ENCODE assay signal across 8 cellular contexts in the genomic region with DNA sequence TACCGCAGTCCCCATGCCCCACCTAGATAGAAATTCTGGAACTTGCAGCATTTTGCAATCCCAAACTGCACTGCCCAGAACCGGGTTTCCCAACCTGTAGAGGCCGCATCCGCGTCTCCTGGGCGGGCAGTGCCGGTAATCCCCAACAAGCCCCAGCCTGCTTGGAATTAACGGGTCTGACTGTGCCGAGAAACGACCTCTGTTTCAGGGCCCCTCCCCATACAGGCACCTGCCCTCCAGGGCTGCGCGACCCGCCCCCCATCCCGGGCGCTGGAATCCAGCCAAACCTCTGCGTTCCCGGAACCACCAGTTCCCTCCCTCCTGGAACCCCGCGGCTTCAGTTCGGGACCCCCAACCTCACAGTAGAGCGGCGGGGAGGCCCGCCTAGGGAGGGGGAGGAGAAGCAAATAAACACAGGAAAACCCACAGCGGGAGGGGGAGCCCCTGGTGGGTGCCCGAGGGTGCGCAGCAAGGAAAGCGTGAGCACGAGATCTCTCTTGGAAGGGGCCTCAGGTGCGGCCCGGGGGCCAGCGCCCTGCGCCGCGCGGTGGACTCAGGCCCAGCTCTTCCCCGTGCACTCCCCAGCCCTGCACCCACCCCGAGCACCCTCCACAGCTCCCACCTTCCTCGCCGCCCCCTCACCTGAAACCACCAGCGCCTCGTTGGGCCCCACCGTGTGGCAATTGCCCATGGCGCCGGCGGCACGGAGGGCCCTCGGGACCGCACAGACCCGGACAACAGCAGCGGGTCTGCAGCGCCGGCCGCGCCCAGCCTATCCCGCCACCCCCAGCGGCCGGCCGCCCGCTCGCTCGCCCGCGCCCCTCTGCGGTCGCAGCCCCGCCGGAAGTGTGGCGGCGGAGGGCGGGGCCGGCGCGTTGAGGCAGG. TPM values are rescaled to one million over a fixed set of nuclear protein-coding genes. Genes with fewer than 3 reads are reported as not detected.
DNase-seq lines count a peak whose midpoint lies in the region; ATAC-seq and TF ChIP-seq lines count a peak whose summit lies in the region.

A gene with protein sequence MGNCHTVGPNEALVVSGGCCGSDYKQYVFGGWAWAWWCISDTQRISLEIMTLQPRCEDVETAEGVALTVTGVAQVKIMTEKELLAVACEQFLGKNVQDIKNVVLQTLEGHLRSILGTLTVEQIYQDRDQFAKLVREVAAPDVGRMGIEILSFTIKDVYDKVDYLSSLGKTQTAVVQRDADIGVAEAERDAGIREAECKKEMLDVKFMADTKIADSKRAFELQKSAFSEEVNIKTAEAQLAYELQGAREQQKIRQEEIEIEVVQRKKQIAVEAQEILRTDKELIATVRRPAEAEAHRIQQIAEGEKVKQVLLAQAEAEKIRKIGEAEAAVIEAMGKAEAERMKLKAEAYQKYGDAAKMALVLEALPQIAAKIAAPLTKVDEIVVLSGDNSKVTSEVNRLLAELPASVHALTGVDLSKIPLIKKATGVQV (minus strand): TSS at position 850 of the 885 bp plus-strand sequence. CDS start 159 bp downstream, at position 691.

- H3K9ac ChIP-seq in HCT116 (ENCODE audit: low read length) (peak within 1 kb of the TSS; percentile 86), endodermal cell (ENCODE audit: extremely low read depth, low read length, poor library complexity, severe bottlenecking) (peak within 1 kb of the TSS; percentile 59)

- peak within 1 kb of the TSS; percentile 93 for H3K27ac Mint-ChIP-seq in activated CD8-positive, alpha-beta memory T cell treated with anti-CD3 and anti-CD28 coated beads, Interleukin-2, amount 10 ng/mL, durations not matched to agents 7 days and 5 days
- peak within 1 kb of the TSS; percentile 87 for H3K27ac Mint-ChIP-seq in endodermal cell

- no peaks in the 10 kb centered on the region for H3K9me2 ChIP-seq in HCT116 (ENCODE audit: insufficient read depth)

- ATAC-seq in HCT116 (peak; percentile 79), HG03457 (IDR thresholded peaks at IDR 0.05; ENCODE audit: unreplicated experiment) (no peak)
- ATAC-seq in activated CD8-positive, alpha-beta memory T cell treated with anti-CD3 and anti-CD28 coated beads, Interleukin-2, amount 10 ng/mL, durations not matched to agents 7 days and 5 days: peak; percentile 69

- BruUV-seq in HCT116 (replicated peaks; lab: Mats Ljungman, UMichigan): TSS peak; percentile 41

- H3K27me3 Mint-ChIP-seq in activated CD8-positive, alpha-beta memory T cell treated with anti-CD3 and anti-CD28 coated beads, Interleukin-2, amount 10 ng/mL, durations not matched to agents 7 days and 5 days: no peaks in the 10 kb centered on the region
- no peaks in the 10 kb centered on the region for H3K27me3 Mint-ChIP-seq in endodermal cell (ENCODE audit: insufficient read depth)

- peak; percentile 91 for TF ChIP-seq POLR2A in HCT116 (IDR thresholded peaks at IDR 0.05; ENCODE audit: borderline replicate concordance, extremely low read depth, insufficient read depth, insufficient read length)

- no peaks in the 10 kb centered on the region for H3K27me3 ChIP-seq in HCT116 (ENCODE audit: insufficient read depth, low read length)
- no peaks in the 10 kb centered on the region for H3K27me3 ChIP-seq in endodermal cell (ENCODE audit: control insufficient read depth, insufficient read depth, low read length, poor library complexity, severe bottlenecking)
- H3K27me3 ChIP-seq in mononuclear cell (ENCODE audit: insufficient read depth, low read length): no peaks in the 10 kb centered on the region

- peak within 1 kb of the TSS; percentile 97 for H3K27ac ChIP-seq in HCT116 (ENCODE audit: low read depth, low read length)
- H3K27ac ChIP-seq in endodermal cell (ENCODE audit: low read depth, low read length): peak within 1 kb of the TSS; percentile 45

- peak within 1 kb of the TSS; percentile 20 for H2AFZ ChIP-seq in HCT116 (ENCODE audit: low read depth, low read length, poor library complexity, severe bottlenecking)

- H3K36me3 ChIP-seq in HCT116 (ENCODE audit: control insufficient read depth in 1 of 2, insufficient read depth in 2 of 2, low read length in 2 of 2) (0 out of 4 replicates have a peak, but pooled peaks cover 0 to 6% of the 10 kb centered on the region in 2 experiments), endodermal cell (ENCODE audit: control insufficient read depth, insufficient read depth, low read length) (peaks cover 33% of the 10 kb centered on the region)

- H3K79me2 ChIP-seq in HCT116 (ENCODE audit: insufficient read depth, low read length): peaks cover 25% of the 10 kb centered on the region

- CTCF ChIA-PET in HCT116 (lab: Charles Lee): interaction anchor here (0.9 to 1.9 kb wide), 3 partner anchors 133 to 171 kb away, joined by 6 to 8 read pairs (median 7); a partner anchor contains a TSS
- CTCF ChIA-PET in activated CD8-positive, alpha-beta memory T cell treated with anti-CD3 and anti-CD28 coated beads, Interleukin-2, amount 10 ng/mL, durations not matched to agents 7 days and 5 days (lab: Charles Lee): interaction anchor here (0.7 to 7.8 kb wide), 17 partner anchors 11 to 220 kb away, joined by 3 to 68 read pairs (median 5); a partner anchor contains a TSS

- peak within 1 kb of the TSS; percentile 89 for H3K4me2 ChIP-seq in HCT116 (ENCODE audit: low read length)

- no peaks in the 10 kb centered on the region for H4K20me1 ChIP-seq in HCT116 (ENCODE audit: insufficient read depth)

- H3K4me1 Mint-ChIP-seq in activated CD8-positive, alpha-beta memory T cell treated with anti-CD3 and anti-CD28 coated beads, Interleukin-2, amount 10 ng/mL, durations not matched to agents 7 days and 5 days: peaks cover 63% of the 10 kb centered on the region
- H3K4me1 Mint-ChIP-seq in endodermal cell: peaks cover 19% of the 10 kb centered on the region

- peak in 12 of 14 donors; percentile 21 to 83 (median 44) for DNase-seq in C1 segment of cervical spinal cord (lab: John Stamatoyannopoulos, UW)
- no peak for DNase-seq in HCT116 (ENCODE audit: low read depth, low spot score)
- DNase-seq in NCI-H82 (lab: John Stamatoyannopoulos, UW): peak; percentile 89
- DNase-seq in activated CD8-positive, alpha-beta memory T cell treated with anti-CD3 and anti-CD28 coated beads, Interleukin-2, amount 10 ng/mL, durations not matched to agents 7 days and 5 days: peak; percentile 78
- peak; percentile 90 for DNase-seq in endodermal cell
- peak; percentile 48 for DNase-seq in stimulated activated CD8-positive, alpha-beta memory T cell treated with anti-CD3 and anti-CD28 coated beads, Interleukin-4, amount 100 ng/mL, for 24 hours (ENCODE audit: low read depth)

- intact Hi-C loops in HCT116 (cut with micrococcal nuclease): no loop called here

- H3K9me3 Mint-ChIP-seq in activated CD8-positive, alpha-beta memory T cell treated with anti-CD3 and anti-CD28 coated beads, Interleukin-2, amount 10 ng/mL, durations not matched to agents 7 days and 5 days (ENCODE audit: low read depth): no peaks in the 10 kb centered on the region
- no peaks in the 10 kb centered on the region for H3K9me3 Mint-ChIP-seq in endodermal cell

- H3K4me3 ChIP-seq in HCT116 (replicated peaks in 1 of 2; ENCODE audit: low read depth in 1 of 2, low read length in 2 of 2) (peak within 1 kb of the TSS; percentile 83 to 96), endodermal cell (ENCODE audit: low read length) (peak within 1 kb of the TSS; percentile 87), mononuclear cell (ENCODE audit: low read length) (peak within 1 kb of the TSS; percentile 88)

- H3K4me1 ChIP-seq in HCT116 (ENCODE audit: control insufficient read depth in 1 of 2, insufficient read depth in 2 of 2, low read length in 2 of 2): peaks cover 25 to 39% of the 10 kb centered on the region in 2 experiments; a peak in 3 of 4 replicates
- no peaks in the 10 kb centered on the region for H3K4me1 ChIP-seq in endodermal cell (ENCODE audit: control insufficient read depth, insufficient read depth, low read length)
- peaks cover 77% of the 10 kb centered on the region for H3K4me1 ChIP-seq in mononuclear cell (ENCODE audit: insufficient read depth, low read length)

- POLR2A ChIA-PET in HCT116 (lab: Charles Lee): interaction anchor here (0.9 to 1.6 kb wide), 3 partner anchors 18 to 178 kb away, joined by 3 to 7 read pairs (median 3); a partner anchor contains a TSS

- TF ChIP-seq RAD21 in HCT116 (IDR thresholded peaks at IDR 0.05; ENCODE audit: low read depth): no peak

- peak in 2 of 3 experiments; percentile 26 to 29; a peak in 2 of 6 replicates for TF ChIP-seq CTCF in HCT116 (IDR thresholded peaks at IDR 0.05 in 2 of 3, conservative IDR thresholded peaks at IDR 0.05 in 1 of 3; ENCODE audit: borderline replicate concordance in 1 of 3, insufficient read depth in 1 of 3, low read depth in 2 of 3, low read length in 2 of 3)
- TF ChIP-seq CTCF in endodermal cell (conservative IDR thresholded peaks at IDR 0.05): peak; percentile 44

- peak within 1 kb of the TSS; percentile 91 for H3K4me3 Mint-ChIP-seq in activated CD8-positive, alpha-beta memory T cell treated with anti-CD3 and anti-CD28 coated beads, Interleukin-2, amount 10 ng/mL, durations not matched to agents 7 days and 5 days
- H3K4me3 Mint-ChIP-seq in endodermal cell: peak within 1 kb of the TSS; percentile 90

- peaks cover 33% of the 10 kb centered on the region for H3K36me3 Mint-ChIP-seq in activated CD8-positive, alpha-beta memory T cell treated with anti-CD3 and anti-CD28 coated beads, Interleukin-2, amount 10 ng/mL, durations not matched to agents 7 days and 5 days
- H3K36me3 Mint-ChIP-seq in endodermal cell (ENCODE audit: low read depth): peaks cover 22% of the 10 kb centered on the region

- RAD21 ChIA-PET in HCT116 (lab: Charles Lee; ENCODE audit: low non-redundant PET in 1 of 2, low total read pairs in 2 of 2, uncharacterized antibody in 2 of 2, unreplicated experiment in 2 of 2): interaction anchor here in 1 of 2 experiments (1.1 kb wide), 1 partner anchor 170 kb away, joined by 4 read pairs; no protein-coding TSS in a partner anchor

- 0% methylated on average over 21 to 73 of the region's 73 CpGs for WGBS in endodermal cell (ENCODE audit: insufficient coverage in 1 of 2, insufficient read length in 1 of 2), 2 experiments

- H3K9me3 ChIP-seq in HCT116 (ENCODE audit: control insufficient read depth in 1 of 2, insufficient read depth in 1 of 2, low read depth in 1 of 2, low read length in 2 of 2): no peaks in the 10 kb centered on the region
- H3K9me3 ChIP-seq in endodermal cell (ENCODE audit: control insufficient read depth, low read length): no peaks in the 10 kb centered on the region
- no peaks in the 10 kb centered on the region for H3K9me3 ChIP-seq in mononuclear cell (ENCODE audit: low read depth, low read length)

TF ChIP-seq in HCT116, 20 proteins besides CTCF, POLR2A, EP300 and RAD21 (continues in another document):
- TF ChIP-seq POLR2AphosphoS5 (IDR thresholded peaks at IDR 0.05; ENCODE audit: low read depth, low read length) (peak; percentile 80), CEBPB (IDR thresholded peaks at IDR 0.05; ENCODE audit: low read depth) (no peak; the same call in 1 of the 2 replicates), EZH2phosphoT487 (IDR thresholded peaks at IDR 0.05; ENCODE audit: borderline replicate concordance) (no peak)

RNA-seq across cellular contexts. Expression of the gene that starts here (rescaled TPM):
- total RNA-seq in HCT116 (2021; ENCODE audit: unreplicated experiment) (98.1 TPM), endodermal cell (100 to 1,000 TPM; 195 to 215 TPM), mononuclear cell (52.7 TPM)
- polyA plus RNA-seq in HCT116 (2012): 58.9 and 59.8 TPM in 2 replicates
- total RNA-seq in activated CD8-positive, alpha-beta memory T cell treated with anti-CD3 and anti-CD28 coated beads, Interleukin-2, amount 10 ng/mL, durations not matched to agents 7 days and 5 days: 100 to 1,000 TPM; 143 to 191 TPM
- 90.5 TPM for polyA plus RNA-seq in endodermal cell (2013, experiment 1 of 2)
- 92.9 TPM for polyA plus RNA-seq in endodermal cell (2013, experiment 2 of 2)
